ENCODE assay signal across 8 cellular contexts in genomic region chr5:60959156-60959555, GRCh38. TPM values are rescaled to one million over a fixed set of nuclear protein-coding genes. Genes with fewer than 3 reads are reported as not detected.
A peak's percentile ranks its signal among the peaks of the same experiment; 100 is the strongest.
DNase-seq lines count a peak whose midpoint lies in the region; ATAC-seq and TF ChIP-seq lines count a peak whose summit lies in the region.

No MANE protein-coding gene starts in this region.

- peak; percentile 49 to 52 for TF ChIP-seq RAD21 in liver (IDR thresholded peaks at IDR 0.05)

- H3K27ac Mint-ChIP-seq in GM23338 = no peak overlapping the region
- no peak overlapping the region for H3K27ac Mint-ChIP-seq in activated CD4-positive, alpha-beta T cell treated with anti-CD3 and anti-CD28 coated beads, Interleukin-2, amount 10 ng/mL, durations not matched to agents 24 days and 14 days

- H2AFZ ChIP-seq in KMS-11 (ENCODE audit: low read depth) (no peak overlapping the region), GM23338 (no peak overlapping the region)

- H3K36me3 Mint-ChIP-seq in GM23338 (ENCODE audit: low read depth) = peaks cover 10% of the 10 kb centered on the region; the same call in 1 of the 3 replicates
- H3K36me3 Mint-ChIP-seq in activated CD4-positive, alpha-beta T cell treated with anti-CD3 and anti-CD28 coated beads, Interleukin-2, amount 10 ng/mL, durations not matched to agents 24 days and 14 days (ENCODE audit: low read depth) = no peaks in the 10 kb centered on the region

- no peak overlapping the region for H3K27ac ChIP-seq in KMS-11
- no peak overlapping the region for H3K27ac ChIP-seq in adrenal gland
- H3K27ac ChIP-seq in liver (ENCODE audit: low read depth in 1 of 2, low read length in 2 of 2) = no peak overlapping the region
- no peak overlapping the region for H3K27ac ChIP-seq in GM23338 (ENCODE audit: low read depth)
- H3K27ac ChIP-seq in uterus = no peak overlapping the region

- H3K9ac ChIP-seq in KMS-11 (no peak overlapping the region), liver (ENCODE audit: low read depth in 1 of 2, low read length in 2 of 2) (no peak overlapping the region)

- DNase-seq in COLO829 (ENCODE audit: low spot score) (peak; percentile 6), adrenal gland (no peak), GM19238 (ENCODE audit: insufficient read length, low spot score) (no peak), GM23338 (ENCODE audit: low spot score) (no peak), uterus (no peak)
- DNase-seq in activated CD4-positive, alpha-beta T cell treated with anti-CD3 and anti-CD28 coated beads, Interleukin-2, amount 10 ng/mL, durations not matched to agents 24 days and 14 days = no peak

- H3K4me2 ChIP-seq in KMS-11 (no peak overlapping the region), GM23338 (no peak overlapping the region)

- no peaks in the 10 kb centered on the region for H3K9me2 ChIP-seq in GM23338 (ENCODE audit: insufficient read depth)

- TF ChIP-seq CTCF in KMS-11 (conservative IDR thresholded peaks at IDR 0.05; ENCODE audit: low read depth, low read length) (peak; percentile 62), adrenal gland (IDR thresholded peaks at IDR 0.05) (peak in 5 of 6 experiments; percentile 12 to 63 (median 49)), liver (IDR thresholded peaks at IDR 0.05; ENCODE audit: low read depth, low read length, missing input control) (peak; percentile 13), GM23338 (conservative IDR thresholded peaks at IDR 0.05; ENCODE audit: low read depth in 2 of 2) (peak in 1 of 2 experiments; percentile 31; a peak in 1 of 4 replicates), uterus (IDR thresholded peaks at IDR 0.05) (peak in 2 of 4 experiments; percentile 14 to 16)

- no peak for ATAC-seq in GM23338

- H4K20me1 ChIP-seq in KMS-11 (ENCODE audit: insufficient read depth) (no peaks in the 10 kb centered on the region; the same call in 1 of the 2 replicates), GM23338 (replicated peaks; ENCODE audit: insufficient read depth) (peaks cover 3% of the 10 kb centered on the region; the same call in 1 of the 2 replicates)

- H3F3A ChIP-seq in GM23338 (replicated peaks; ENCODE audit: low read depth) = no peaks in the 10 kb centered on the region

- H3K4me3 Mint-ChIP-seq in GM23338 = no peak overlapping the region
- no peak overlapping the region for H3K4me3 Mint-ChIP-seq in activated CD4-positive, alpha-beta T cell treated with anti-CD3 and anti-CD28 coated beads, Interleukin-2, amount 10 ng/mL, durations not matched to agents 24 days and 14 days

- intact Hi-C loops in adrenal gland (cut with DNase I) = loop anchor here in 1 of 2 donors (10.0 kb wide), 1 partner anchor 976 kb away; no protein-coding TSS in a partner anchor
- intact Hi-C loops in activated CD4-positive, alpha-beta T cell treated with anti-CD3 and anti-CD28 coated beads, Interleukin-2, amount 10 ng/mL, durations not matched to agents 24 days and 14 days (cut with micrococcal nuclease) = loop anchor here (1.0 kb wide), 1 partner anchor 699 kb away; no protein-coding TSS in a partner anchor
- intact Hi-C loops in uterus (cut with DNase I; ENCODE audit: low total_unique reads) = no loop called here

- peaks cover 2% of the 10 kb centered on the region for H3K27me3 Mint-ChIP-seq in GM23338 (ENCODE audit: insufficient read depth, low read depth, poor library complexity)
- peaks cover 1% of the 10 kb centered on the region for H3K27me3 Mint-ChIP-seq in activated CD4-positive, alpha-beta T cell treated with anti-CD3 and anti-CD28 coated beads, Interleukin-2, amount 10 ng/mL, durations not matched to agents 24 days and 14 days

- no peaks in the 10 kb centered on the region for H3K4me1 Mint-ChIP-seq in GM23338
- no peaks in the 10 kb centered on the region for H3K4me1 Mint-ChIP-seq in activated CD4-positive, alpha-beta T cell treated with anti-CD3 and anti-CD28 coated beads, Interleukin-2, amount 10 ng/mL, durations not matched to agents 24 days and 14 days

- H3K27me3 ChIP-seq in KMS-11 (ENCODE audit: insufficient read depth, low read depth) = no peaks in the 10 kb centered on the region
- no peaks in the 10 kb centered on the region for H3K27me3 ChIP-seq in adrenal gland
- no peaks in the 10 kb centered on the region for H3K27me3 ChIP-seq in liver (ENCODE audit: control insufficient read depth in 4 of 4, insufficient read depth in 4 of 4, low read length in 3 of 4)
- no peaks in the 10 kb centered on the region for H3K27me3 ChIP-seq in GM23338 (ENCODE audit: insufficient read depth)
- H3K27me3 ChIP-seq in uterus = no peaks in the 10 kb centered on the region

- H3K9me3 Mint-ChIP-seq in GM23338 = peaks cover 16% of the 10 kb centered on the region; the same call in 1 of the 3 replicates
- H3K9me3 Mint-ChIP-seq in activated CD4-positive, alpha-beta T cell treated with anti-CD3 and anti-CD28 coated beads, Interleukin-2, amount 10 ng/mL, durations not matched to agents 24 days and 14 days = peaks cover 5% of the 10 kb centered on the region

- H3K79me2 ChIP-seq in KMS-11 (ENCODE audit: insufficient read depth, low read depth) (peaks cover 39% of the 10 kb centered on the region; the same call in 1 of the 2 replicates), GM23338 (replicated peaks; ENCODE audit: insufficient read depth) (peaks cover 51% of the 10 kb centered on the region)

- H3K9me3 ChIP-seq in adrenal gland (replicated peaks in 1 of 3) (no peaks in the 10 kb centered on the region), liver (ENCODE audit: control insufficient read depth in 4 of 4, low read length in 3 of 4) (peaks cover 0 to 6% (median 0%) of the 10 kb centered on the region in 4 donors), uterus (no peaks in the 10 kb centered on the region)

- H3K4me3 ChIP-seq in KMS-11 (IDR thresholded peaks at IDR 0.05; ENCODE audit: insufficient read depth, low read depth, low read length) (no peak overlapping the region), adrenal gland (no peak overlapping the region), liver (ENCODE audit: low read depth in 1 of 3, low read length in 3 of 3) (no peak overlapping the region), GM23338 (no peak overlapping the region), uterus (no peak overlapping the region)

- H3K4me1 ChIP-seq in KMS-11 (ENCODE audit: low read depth, poor library complexity, severe bottlenecking) (peaks cover 26% of the 10 kb centered on the region), adrenal gland (replicated peaks in 1 of 2) (no peaks in the 10 kb centered on the region), liver (ENCODE audit: control insufficient read depth in 4 of 4, insufficient read depth in 4 of 4, low read length in 3 of 4) (no peaks in the 10 kb centered on the region), GM23338 (ENCODE audit: insufficient read depth) (no peaks in the 10 kb centered on the region), uterus (no peaks in the 10 kb centered on the region)

- no peak for TF ChIP-seq POLR2A in adrenal gland (IDR thresholded peaks at IDR 0.05)
- no peak for TF ChIP-seq POLR2A in uterus (IDR thresholded peaks at IDR 0.05)

- H3K36me3 ChIP-seq in KMS-11 (ENCODE audit: insufficient read depth) = no peaks in the 10 kb centered on the region
- H3K36me3 ChIP-seq in adrenal gland (replicated peaks in 1 of 2) = no peaks in the 10 kb centered on the region
- H3K36me3 ChIP-seq in liver (ENCODE audit: control insufficient read depth in 4 of 4, insufficient read depth in 3 of 4, low read depth in 1 of 4, low read length in 3 of 4) = no peaks in the 10 kb centered on the region
- H3K36me3 ChIP-seq in GM23338 (ENCODE audit: insufficient read depth) = no peaks in the 10 kb centered on the region
- no peaks in the 10 kb centered on the region for H3K36me3 ChIP-seq in uterus

TF ChIP-seq in liver, 16 proteins besides CTCF, POLR2A, EP300 and RAD21 (continues in another document):
- TF ChIP-seq HNF4A (conservative IDR thresholded peaks at IDR 0.05) (no peak), FOXA1 (IDR thresholded peaks at IDR 0.05) (no peak), HNF4G (IDR thresholded peaks at IDR 0.05) (no peak), JUND (IDR thresholded peaks at IDR 0.05) (no peak), EGR1 (IDR thresholded peaks at IDR 0.05; ENCODE audit: low read depth in 2 of 2) (no peak), TAF1 (conservative IDR thresholded peaks at IDR 0.05) (no peak)
- TF ChIP-seq, protein P1, sequence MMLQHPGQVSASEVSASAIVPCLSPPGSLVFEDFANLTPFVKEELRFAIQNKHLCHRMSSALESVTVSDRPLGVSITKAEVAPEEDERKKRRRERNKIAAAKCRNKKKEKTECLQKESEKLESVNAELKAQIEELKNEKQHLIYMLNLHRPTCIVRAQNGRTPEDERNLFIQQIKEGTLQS (IDR thresholded peaks at IDR 0.05) = no peak

TF ChIP-seq in GM23338, 12 proteins besides CTCF, POLR2A, EP300 and RAD21 (continues in another document):
- no peak for TF ChIP-seq STAT1 (IDR thresholded peaks at IDR 0.05; ENCODE audit: unreplicated experiment)
- TF ChIP-seq, protein P2, sequence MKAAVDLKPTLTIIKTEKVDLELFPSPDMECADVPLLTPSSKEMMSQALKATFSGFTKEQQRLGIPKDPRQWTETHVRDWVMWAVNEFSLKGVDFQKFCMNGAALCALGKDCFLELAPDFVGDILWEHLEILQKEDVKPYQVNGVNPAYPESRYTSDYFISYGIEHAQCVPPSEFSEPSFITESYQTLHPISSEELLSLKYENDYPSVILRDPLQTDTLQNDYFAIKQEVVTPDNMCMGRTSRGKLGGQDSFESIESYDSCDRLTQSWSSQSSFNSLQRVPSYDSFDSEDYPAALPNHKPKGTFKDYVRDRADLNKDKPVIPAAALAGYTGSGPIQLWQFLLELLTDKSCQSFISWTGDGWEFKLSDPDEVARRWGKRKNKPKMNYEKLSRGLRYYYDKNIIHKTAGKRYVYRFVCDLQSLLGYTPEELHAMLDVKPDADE (IDR thresholded peaks at IDR 0.05) = no peak

RNA-seq across cellular contexts. Expression of gene NDUFAF2, which starts 14.2 kb away (rescaled TPM):
- total RNA-seq in adrenal gland (10 to 100 TPM; 12.0 to 52.6 (median 26.9) TPM), liver (1 to 10 TPM; 4.3 to 5.4 TPM), uterus (10 to 100 TPM; 14.1 to 78.9 (median 31.0) TPM)
- polyA plus RNA-seq in adrenal gland (100 to 1,000 TPM in 1 of 3 donors, 10 to 100 TPM in 2; 40.4 to 127 (median 49.4) TPM), liver (10 to 100 TPM; 19.6 to 21.3 TPM), GM23338 (2016; fragmentation: Nextera tagmentation; extraction: Ambion mirVana) (155 and 180 TPM in 2 replicates)
- 31.6 and 43.4 TPM in 2 replicates for total RNA-seq in GM23338 (2014; rRNA removed; shearing (Covaris generic))
- 38.0 and 39.5 TPM in 2 replicates for total RNA-seq in activated CD4-positive, alpha-beta T cell treated with anti-CD3 and anti-CD28 coated beads, Interleukin-2, amount 10 ng/mL, durations not matched to agents 24 days and 14 days

RNA-seq across cellular contexts. Expression of gene ERCC8, which starts 14.3 kb away (rescaled TPM):
- total RNA-seq in adrenal gland (10 to 100 TPM in 4 of 8 donors, 1 to 10 TPM in 4; 7.6 to 16.8 (median 9.7) TPM), liver (10 to 100 TPM in 1 of 2 donors, 1 to 10 TPM in 1; 8.3 to 14.5 TPM), uterus (10 to 100 TPM in 2 of 4 donors, 1 to 10 TPM in 2; 1.0 to 39.8 (median 6.8) TPM)
- polyA plus RNA-seq in adrenal gland (10 to 100 TPM in 1 of 3 donors, 1 to 10 TPM in 2; 3.7 to 11.6 (median 5.3) TPM), liver (1 to 10 TPM; 2.6 to 4.1 TPM), GM23338 (2016; fragmentation: Nextera tagmentation; extraction: Ambion mirVana) (13.5 and 21.6 TPM in 2 replicates)
- 40.0 and 53.9 TPM in 2 replicates for total RNA-seq in GM23338 (2014; rRNA removed; shearing (Covaris generic))
- 10.7 and 10.8 TPM in 2 replicates for total RNA-seq in activated CD4-positive, alpha-beta T cell treated with anti-CD3 and anti-CD28 coated beads, Interleukin-2, amount 10 ng/mL, durations not matched to agents 24 days and 14 days
